11 cellular contexts compared by ENCODE assay signal in the genomic region with DNA sequence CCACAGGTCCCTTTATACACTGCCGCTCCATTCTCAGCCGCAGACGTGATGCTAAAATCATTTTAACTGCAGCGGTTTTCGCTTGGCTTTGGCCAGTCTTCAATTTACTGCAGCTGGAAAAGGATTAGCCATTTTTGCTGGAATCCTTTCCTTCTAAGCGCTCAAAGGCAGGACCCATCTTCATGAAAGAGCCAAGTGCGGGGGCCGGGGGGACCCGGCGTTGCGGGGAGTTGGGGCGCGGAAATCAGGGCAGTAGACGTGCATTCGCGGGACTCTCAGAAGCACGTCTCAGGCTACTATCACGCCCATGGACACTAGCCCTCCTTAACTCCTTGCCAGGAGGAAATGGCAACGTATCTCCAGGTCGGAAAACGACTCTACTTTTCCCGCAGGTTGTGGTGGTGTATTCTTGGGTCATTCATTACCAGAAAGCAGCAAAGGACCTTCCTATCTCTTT. TPM values are rescaled to one million over a fixed set of nuclear protein-coding genes. Genes with fewer than 3 reads are reported as not detected.
A peak's percentile ranks its signal among the peaks of the same experiment; 100 is the strongest.
DNase-seq lines count a peak whose midpoint lies in the region; ATAC-seq and TF ChIP-seq lines count a peak whose summit lies in the region.
"Had no signal": no experiment of that assay in that cellular context is flagged by ENCODE, and none has a peak within 500 bp of the region (broad histone marks: within the 10 kb centered on the region; RNA-seq: fewer than 3 reads in every experiment).

No MANE protein-coding gene starts in this region.

- no peaks in the 10 kb centered on the region for H4K20me1 ChIP-seq in Loucy (ENCODE audit: insufficient read depth, low read length, poor library complexity, severe bottlenecking)
- no peaks in the 10 kb centered on the region for H4K20me1 ChIP-seq in osteoblast (ENCODE audit: insufficient read depth, low read length)

- DNase-seq in AG10803 (ENCODE audit: low read depth) (no peak), endothelial cell (ENCODE audit: low spot score) (peak; percentile 12), osteoblast (ENCODE audit: insufficient read length, low spot score, missing footprints) (no peak), medulla oblongata (ENCODE audit: extremely low spot score) (no peak), NCI-H2029 treated with DMSO at 0.1 percent for 48 hours (lab: John Stamatoyannopoulos, UW) (no peak)
- no peak for DNase-seq in stimulated activated CD4-positive, alpha-beta T cell treated with anti-CD3 and anti-CD28 coated beads, Interleukin-2, amount 100 ng/mL, for 24 hours
- DNase-seq: NCI-H2227 treated with DMSO at 0.1 percent for 48 hours had no signal

- no peaks in the 10 kb centered on the region for H3K36me3 Mint-ChIP-seq in endothelial cell (ENCODE audit: low read depth, unreplicated experiment)

- H3K4me3 Mint-ChIP-seq in endothelial cell (ENCODE audit: unreplicated experiment), result peak overlapping the region; percentile 85

- H3F3A ChIP-seq in Loucy (ENCODE audit: low read depth), result no peaks in the 10 kb centered on the region; the same call in none of the 2 replicates

- ATAC-seq in GM18502 (IDR thresholded peaks at IDR 0.05; ENCODE audit: poor library complexity, unreplicated experiment), result no peak

- no peaks in the 10 kb centered on the region for H3K9me3 Mint-ChIP-seq in endothelial cell (ENCODE audit: unreplicated experiment)

- peaks cover 23% of the 10 kb centered on the region for H3K27me3 Mint-ChIP-seq in endothelial cell (ENCODE audit: unreplicated experiment)

- no peak overlapping the region for H3K27ac ChIP-seq in osteoblast (ENCODE audit: low read depth, low read length)
- H3K27ac ChIP-seq: foreskin keratinocyte had no signal

- no peak for TF ChIP-seq CTCF in AG10803 (conservative IDR thresholded peaks at IDR 0.05; ENCODE audit: low read length)
- no peak for TF ChIP-seq CTCF in Loucy (conservative IDR thresholded peaks at IDR 0.05; ENCODE audit: low read length)
- no peak for TF ChIP-seq CTCF in endothelial cell (IDR thresholded peaks at IDR 0.05; ENCODE audit: unreplicated experiment)
- TF ChIP-seq CTCF in osteoblast (IDR thresholded peaks at IDR 0.05; ENCODE audit: extremely low read depth, low read depth, low read length), result no peak

- H3K79me2 ChIP-seq in Loucy (ENCODE audit: insufficient read depth, low read length) (no peaks in the 10 kb centered on the region), osteoblast (ENCODE audit: insufficient read depth, low read length) (peaks cover 2% of the 10 kb centered on the region)

- H3K4me3 ChIP-seq in AG10803 (ENCODE audit: low read length) (peak overlapping the region; percentile 0; the same call in 1 of the 2 replicates), Loucy (ENCODE audit: low read length, poor library complexity, severe bottlenecking) (peak overlapping the region; percentile 80), osteoblast (ENCODE audit: insufficient read depth, low read length) (peak overlapping the region; percentile 77)

- H3K36me3 ChIP-seq in Loucy (ENCODE audit: insufficient read depth, low read length) (no peaks in the 10 kb centered on the region), osteoblast (ENCODE audit: insufficient read depth, low read length) (no peaks in the 10 kb centered on the region)

- H3K4me2 ChIP-seq in Loucy (ENCODE audit: low read depth, low read length, poor library complexity, severe bottlenecking) (peak overlapping the region; percentile 90), osteoblast (ENCODE audit: insufficient read depth, low read length) (peak overlapping the region; percentile 99)

- H2AFZ ChIP-seq in Loucy (ENCODE audit: low read length) (peak overlapping the region; percentile 77), osteoblast (ENCODE audit: low read length) (peak overlapping the region; percentile 74)

- no peaks in the 10 kb centered on the region for H3K27me3 ChIP-seq in Loucy (ENCODE audit: insufficient read depth, low read length, poor library complexity, severe bottlenecking)
- H3K27me3 ChIP-seq in osteoblast (ENCODE audit: insufficient read depth, low read length), result peaks cover 29% of the 10 kb centered on the region

- H3K27ac Mint-ChIP-seq in endothelial cell (ENCODE audit: unreplicated experiment), result no peak overlapping the region

- H3K9ac ChIP-seq in Loucy (ENCODE audit: low read depth, low read length, poor library complexity, severe bottlenecking), result peak overlapping the region; percentile 73

- no peaks in the 10 kb centered on the region for H3K9me2 ChIP-seq in Loucy (replicated peaks; ENCODE audit: low read depth, low read length)

- peaks cover 28% of the 10 kb centered on the region for H3K4me1 Mint-ChIP-seq in endothelial cell (ENCODE audit: unreplicated experiment)

- H3K9me3 ChIP-seq in Loucy (ENCODE audit: insufficient read depth, low read depth, low read length), result no peaks in the 10 kb centered on the region; the same call in 1 of the 2 replicates
- H3K9me3 ChIP-seq in osteoblast (ENCODE audit: low read depth, low read length), result no peaks in the 10 kb centered on the region

- H3K4me1 ChIP-seq in Loucy (ENCODE audit: insufficient read depth, low read length, poor library complexity, severe bottlenecking) (peaks cover 44% of the 10 kb centered on the region), osteoblast (ENCODE audit: insufficient read depth, low read length) (peaks cover 29% of the 10 kb centered on the region)
- H3K4me1 ChIP-seq: foreskin keratinocyte had no signal

RNA-seq across cellular contexts. Expression of a gene that starts 1.7 kb away (rescaled TPM):
- total RNA-seq in endothelial cell (ENCODE audit: unreplicated experiment) (10.8 TPM), osteoblast (3.8 and 5.1 TPM in 2 replicates)
- total RNA-seq: activated CD8-positive, alpha-beta memory T cell treated with anti-CD3 and anti-CD28 coated beads for 36 hours; foreskin keratinocyte had no signal

Comparison
In these comparisons a context has a peak if more than half of its experiments do, and no peak if none do; other contexts are left out.
1. H3K4me3 ChIP-seq: peak in every context shown above with its lines; median percentile 80 in Loucy; 77 in osteoblast; 0 in AG10803.